In the genomic region with DNA sequence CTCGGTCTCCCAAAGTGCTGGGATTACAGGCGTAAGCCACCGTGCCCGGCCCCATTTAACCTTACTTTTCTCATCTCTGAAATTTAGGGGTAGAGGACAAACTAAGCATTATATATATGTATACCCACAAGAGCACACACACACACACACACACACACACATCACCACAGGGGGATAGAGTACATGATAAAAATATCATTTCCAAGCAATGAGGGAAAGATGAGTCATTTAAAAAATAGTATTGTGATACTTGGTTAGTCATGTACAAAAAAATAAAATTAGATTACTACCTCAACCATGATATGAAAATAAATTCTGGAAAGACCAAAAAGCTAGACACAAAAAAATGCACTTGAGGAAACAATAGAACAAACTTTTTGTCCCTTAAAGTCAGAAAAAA, we compare ENCODE assay signal across 12 cellular contexts.
"Had no signal": no experiment of that assay in that cellular context is flagged by ENCODE, and none has a peak within 500 bp of the region (broad histone marks: within the 10 kb centered on the region; RNA-seq: fewer than 3 reads in every experiment).

No MANE protein-coding gene starts in this region.

- H3K9me3 ChIP-seq: body of pancreas, esophagus muscularis mucosa, pancreas, thoracic aorta had no signal

- H3K27me3 ChIP-seq: body of pancreas, esophagus muscularis mucosa, pancreas had no signal

- H3K4me1 ChIP-seq: body of pancreas, esophagus muscularis mucosa, pancreas had no signal

- DNase-seq: activated naive CD4-positive, alpha-beta T cell treated with anti-CD3 and anti-CD28 coated beads, Interleukin-2, amount 10 ng/mL, durations not matched to agents 7 days and 5 days; body of pancreas; cerebellar nuclear complex; hippocampal formation; kidney glomerular epithelial cell; pancreas; stimulated activated CD4-positive, alpha-beta T cell treated with anti-CD3 and anti-CD28 coated beads, Interleukin-15, amount 100 ng/mL, for 24 hours; stimulated activated CD4-positive, alpha-beta T cell treated with anti-CD3 and anti-CD28 coated beads, Interleukin-4, amount 100 ng/mL, for 24 hours; stimulated activated naive CD8-positive, alpha-beta T cell treated with anti-CD3 and anti-CD28 coated beads, Interleukin-15, amount 100 ng/mL, for 72 hours had no signal

- ATAC-seq: activated CD4-positive, CD25-positive, alpha-beta regulatory T cell treated with anti-CD3 and anti-CD28 coated beads, Interleukin-2, amount 50 U/mL, for 24 hours; body of pancreas; pancreas; stimulated activated naive CD8-positive, alpha-beta T cell treated with anti-CD3 and anti-CD28 coated beads, Interleukin-15, amount 100 ng/mL, for 72 hours had no signal

- H3K4me3 ChIP-seq: body of pancreas, esophagus muscularis mucosa, pancreas, thoracic aorta had no signal

- H3K27ac ChIP-seq: body of pancreas, esophagus muscularis mucosa, pancreas, thoracic aorta had no signal

- H3K36me3 ChIP-seq: esophagus muscularis mucosa, pancreas, thoracic aorta had no signal
